ENCODE assay signal across 20 cellular contexts in genomic region chr7:101576993-101577392, GRCh38. TPM values are rescaled to one million over a fixed set of nuclear protein-coding genes. Genes with fewer than 3 reads are reported as not detected.
"Had no signal": no experiment of that assay in that cellular context is flagged by ENCODE, and none has a peak within 500 bp of the region (broad histone marks: within the 10 kb centered on the region; RNA-seq: fewer than 3 reads in every experiment).

No MANE protein-coding gene starts in this region.

- H3K27ac Mint-ChIP-seq: activated CD4-positive, alpha-beta T cell treated with anti-CD3 and anti-CD28 coated beads, Interleukin-2, amount 10 ng/mL, durations not matched to agents 24 days and 14 days; activated T-cell treated with anti-CD3 and anti-CD28 coated beads, Interleukin-2, amount 50 U/mL, for 24 hours; nephron progenitor cell; T-helper 17 cell; WTC11 had no signal

- DNase-seq: activated CD4-positive, alpha-beta T cell treated with anti-CD3 and anti-CD28 coated beads, Interleukin-2, amount 10 ng/mL, durations not matched to agents 24 days and 14 days; activated effector memory CD4-positive, alpha-beta T cell treated with Interleukin-2 at 50 U/mL for 16 hours; activated T-cell treated with anti-CD3 and anti-CD28 coated beads, Interleukin-2, amount 50 U/mL, for 24 hours; anterior cingulate cortex; gastrocnemius medialis; heart right ventricle; left ventricle myocardium inferior; nephron progenitor cell; psoas muscle; sigmoid colon; stimulated activated CD4-positive, alpha-beta T cell treated with anti-CD3 and anti-CD28 coated beads, Interleukin-12 subunit alpha, Interleukin-12 subunit beta, amount 100 ng/mL, for 4 hours; stimulated activated naive CD4-positive, alpha-beta T cell treated with Interleukin-2 at 50 U/mL for 16 hours; T-helper 17 cell; upper lobe of left lung had no signal

- H3K4me1 Mint-ChIP-seq: T-helper 17 cell had no signal

- ATAC-seq: activated naive CD4-positive, alpha-beta T cell treated with anti-CD3 and anti-CD28 coated beads, Interleukin-2, amount 50 U/mL, for 72 hours; gastrocnemius medialis; heart right ventricle; psoas muscle; T-helper 17 cell; WTC11 had no signal

- H3K4me3 Mint-ChIP-seq: activated CD4-positive, alpha-beta T cell treated with anti-CD3 and anti-CD28 coated beads, Interleukin-2, amount 10 ng/mL, durations not matched to agents 24 days and 14 days; activated T-cell treated with anti-CD3 and anti-CD28 coated beads, Interleukin-2, amount 50 U/mL, for 24 hours; nephron progenitor cell; T-helper 17 cell; WTC11 had no signal

RNA-seq across cellular contexts. Expression of gene MYL10, which starts 52.1 kb away (rescaled TPM):
- total RNA-seq: activated CD4-positive, alpha-beta T cell treated with anti-CD3 and anti-CD28 coated beads, Interleukin-2, amount 10 ng/mL, durations not matched to agents 24 days and 14 days; activated naive CD4-positive, alpha-beta T cell treated with anti-CD3 and anti-CD28 coated beads, Interleukin-2, amount 50 U/mL, for 72 hours; endothelial cell of umbilical vein; fibroblast of lung; heart right ventricle; left ventricle myocardium inferior; omental fat pad; psoas muscle; sigmoid colon; suprapubic skin; T-helper 17 cell; upper lobe of left lung; WTC11 had no signal
